Comparison of ENCODE assay signal across 8 cellular contexts in genomic region chr19:12932392-12933286, GRCh38. TPM values are rescaled to one million over a fixed set of nuclear protein-coding genes. Genes with fewer than 3 reads are reported as not detected.
DNase-seq lines count a peak whose midpoint lies in the region; ATAC-seq and TF ChIP-seq lines count a peak whose summit lies in the region.

No MANE protein-coding gene starts in this region.

- DNase-seq in GM06990 (ENCODE audit: extremely low read depth, insufficient read length): no peak
- no peak for DNase-seq in PC-9
- no peak for DNase-seq in epithelial cell of proximal tubule (ENCODE audit: low read depth)
- DNase-seq in NCI-H2029 (lab: John Stamatoyannopoulos, UW): no peak
- no peak for DNase-seq in foreskin melanocyte

- no peak for ATAC-seq in HG02970 (IDR thresholded peaks at IDR 0.05; ENCODE audit: low FRiP score, unreplicated experiment)
- no peak for ATAC-seq in activated CD4-positive, CD25-positive, alpha-beta regulatory T cell treated with anti-CD3 and anti-CD28 coated beads, Interleukin-2, amount 50 U/mL, for 24 hours

- TF ChIP-seq CTCF in GM06990 (IDR thresholded peaks at IDR 0.05; ENCODE audit: insufficient read depth, low read length, poor library complexity, severe bottlenecking): no peak
- no peak for TF ChIP-seq CTCF in PC-9 (conservative IDR thresholded peaks at IDR 0.05)
- no peak for TF ChIP-seq CTCF in epithelial cell of proximal tubule (conservative IDR thresholded peaks at IDR 0.05; ENCODE audit: low read depth, low read length)
- no peak for TF ChIP-seq CTCF in parathyroid adenoma (IDR thresholded peaks at IDR 0.05)

- H3K4me1 ChIP-seq in PC-9 (replicated peaks; ENCODE audit: insufficient read depth): peaks cover 17% of the 10 kb centered on the region
- H3K4me1 ChIP-seq in parathyroid adenoma: peaks cover 12% of the 10 kb centered on the region

- peak overlapping the region; percentile 47 for H3K9ac ChIP-seq in parathyroid adenoma

- CTCF ChIA-PET in PC-9 (lab: Charles Lee): no interaction called here

- no peaks in the 10 kb centered on the region for H3K9me2 ChIP-seq in PC-9 (ENCODE audit: insufficient read depth)

- H3K36me3 ChIP-seq in GM06990 (ENCODE audit: control insufficient read depth, insufficient read depth, low read length) (peaks cover 20% of the 10 kb centered on the region), PC-9 (ENCODE audit: low read depth) (peaks cover 15% of the 10 kb centered on the region; the same call in 1 of the 2 replicates), parathyroid adenoma (ENCODE audit: control insufficient read depth, insufficient read depth, low read length) (no peaks in the 10 kb centered on the region)

- no TSS peak for BruUV-seq in PC-9 (replicated peaks; lab: Mats Ljungman, UMichigan)

- POLR2A ChIA-PET in PC-9 (lab: Charles Lee; ENCODE audit: unreplicated experiment): no interaction called here

- H3K9me3 ChIP-seq in PC-9 (ENCODE audit: insufficient read depth, low read depth) (no peaks in the 10 kb centered on the region), parathyroid adenoma (ENCODE audit: control insufficient read depth, low read length) (no peaks in the 10 kb centered on the region)

- peak overlapping the region; percentile 85 for H3K4me3 ChIP-seq in GM06990 (replicated peaks; ENCODE audit: low read depth, low read length)
- peak overlapping the region; percentile 91 for H3K4me3 ChIP-seq in PC-9
- peak overlapping the region; percentile 98 for H3K4me3 ChIP-seq in epithelial cell of proximal tubule (ENCODE audit: low read depth, low read length)
- peak overlapping the region; percentile 92 for H3K4me3 ChIP-seq in parathyroid adenoma (ENCODE audit: low read depth, low read length)

- no peaks in the 10 kb centered on the region for H3K27me3 ChIP-seq in GM06990 (replicated peaks; ENCODE audit: control insufficient read depth, insufficient read depth, low read length)
- H3K27me3 ChIP-seq in PC-9 (ENCODE audit: insufficient read depth, low read depth): no peaks in the 10 kb centered on the region
- no peaks in the 10 kb centered on the region for H3K27me3 ChIP-seq in parathyroid adenoma (ENCODE audit: control insufficient read depth, insufficient read depth, low read length)

- peak overlapping the region; percentile 25; the same call in 1 of the 2 replicates for H3K27ac ChIP-seq in PC-9
- peak overlapping the region; percentile 73 for H3K27ac ChIP-seq in parathyroid adenoma

- H3K79me2 ChIP-seq in PC-9 (ENCODE audit: low read depth) (peaks cover 30% of the 10 kb centered on the region), parathyroid adenoma (peaks cover 20% of the 10 kb centered on the region)

- H3K4me2 ChIP-seq in PC-9 (peak overlapping the region; percentile 96), parathyroid adenoma (ENCODE audit: low read length) (peak overlapping the region; percentile 94)

- no peaks in the 10 kb centered on the region; the same call in 1 of the 2 replicates for H3F3A ChIP-seq in PC-9 (ENCODE audit: insufficient read depth, low read depth)

- intact Hi-C loops in PC-9 (cut with micrococcal nuclease; ENCODE audit: unreplicated experiment): no loop called here

- H2AFZ ChIP-seq in PC-9 (peak overlapping the region; percentile 93), parathyroid adenoma (peak overlapping the region; percentile 93)

- peaks cover 3% of the 10 kb centered on the region for H4K20me1 ChIP-seq in PC-9 (ENCODE audit: insufficient read depth)

RNA-seq across cellular contexts. Expression of gene FARSA, which starts 0.9 kb away (rescaled TPM):
- total RNA-seq in PC-9 (2021): 53.7 and 76.5 TPM in 2 replicates
- total RNA-seq in epithelial cell of proximal tubule: 89.1 and 101 TPM in 2 replicates

RNA-seq across cellular contexts. Expression of gene CALR, which starts 5.8 kb away (rescaled TPM):
- total RNA-seq in PC-9 (2021) (606 and 727 TPM in 2 replicates), epithelial cell of proximal tubule (1,613 and 1,812 TPM in 2 replicates)

RNA-seq across cellular contexts. Expression of gene RAD23A, which starts 13.0 kb away (rescaled TPM):
- total RNA-seq in PC-9 (2021): 186 and 187 TPM in 2 replicates
- total RNA-seq in epithelial cell of proximal tubule: 108 and 129 TPM in 2 replicates

RNA-seq across cellular contexts. Expression of gene SYCE2, which starts 13.5 kb away (rescaled TPM):
- 2.1 and 2.6 TPM in 2 replicates for total RNA-seq in PC-9 (2021)
- 0.22 and 1.3 TPM in 2 replicates for total RNA-seq in epithelial cell of proximal tubule

RNA-seq across cellular contexts. Expression of gene GADD45GIP1, which starts 24.4 kb away (rescaled TPM):
- total RNA-seq in PC-9 (2021) (29.1 and 32.5 TPM in 2 replicates), epithelial cell of proximal tubule (87.2 and 105 TPM in 2 replicates)
